1 cellular context compared by ENCODE assay signal in genomic region chr12:106378788-106379187, GRCh38.
TF ChIP-seq lines count a peak whose summit lies in the region.

No MANE protein-coding gene starts in this region.

TF ChIP-seq in endothelial cell of umbilical vein, 7 proteins besides CTCF, POLR2A, EP300 and RAD21:
- no peak for TF ChIP-seq MYC (IDR thresholded peaks at IDR 0.05; ENCODE audit: low read depth, low read length)
- TF ChIP-seq GATA2 (IDR thresholded peaks at IDR 0.05; ENCODE audit: insufficient read depth, insufficient read length, low read depth, low read length): no peak
- TF ChIP-seq EZH2 (IDR thresholded peaks at IDR 0.05; ENCODE audit: borderline replicate concordance, low read depth, low read length, severe bottlenecking): no peak
- no peak for TF ChIP-seq FOS (IDR thresholded peaks at IDR 0.05; ENCODE audit: borderline replicate concordance, insufficient read depth, low read length)
- no peak for TF ChIP-seq MAX (IDR thresholded peaks at IDR 0.05; ENCODE audit: insufficient read depth, insufficient read length)
- TF ChIP-seq JUN (IDR thresholded peaks at IDR 0.05; ENCODE audit: borderline replicate concordance, insufficient read depth, insufficient read length, low read depth): no peak
- no peak for TF ChIP-seq POLR2AphosphoS5 (IDR thresholded peaks at IDR 0.05; ENCODE audit: insufficient read depth, low read depth, low read length)
